In the genomic region with DNA sequence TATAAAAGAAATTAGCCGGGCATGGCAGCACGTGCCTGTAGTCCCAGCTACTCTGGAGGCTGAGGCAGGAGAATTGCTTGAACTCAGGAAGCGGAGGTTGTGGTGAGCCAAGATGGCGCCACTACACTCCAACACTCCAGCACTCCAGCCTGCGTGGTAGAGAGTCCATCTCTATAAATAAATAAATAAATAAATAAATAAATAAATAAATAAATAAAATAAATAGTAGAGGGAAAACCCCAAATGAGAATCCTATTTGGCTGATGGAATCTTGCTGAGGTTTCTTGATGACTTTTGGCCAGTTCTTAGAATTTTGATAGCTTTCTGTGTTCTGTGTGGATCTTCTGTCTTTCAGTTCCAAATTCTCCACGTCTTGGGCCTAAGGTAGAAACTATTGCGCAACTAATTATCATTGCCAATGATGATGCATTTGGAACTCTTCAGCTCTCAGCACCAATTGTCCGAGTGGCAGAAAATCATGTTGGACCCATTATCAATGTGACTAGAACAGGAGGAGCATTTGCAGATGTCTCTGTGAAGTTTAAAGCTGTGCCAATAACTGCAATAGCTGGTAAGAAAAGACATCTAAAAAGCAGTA, we compare ENCODE assay signal across 31 cellular contexts.
"Had no signal": no experiment of that assay in that cellular context is flagged by ENCODE, and none has a peak within 500 bp of the region (broad histone marks: within the 10 kb centered on the region; RNA-seq: fewer than 3 reads in every experiment).

No MANE protein-coding gene starts in this region.

- H3K4me3 ChIP-seq: pancreas, prostate gland, skin epidermis, smooth muscle cell, spleen, suprapubic skin, testis, tibial artery, upper lobe of left lung, vagina had no signal

- FAIRE-seq: pancreas, urothelium cell line had no signal

- H3K9me3 ChIP-seq: neutrophil, pancreas, prostate gland, spleen, suprapubic skin, testis, tibial artery, upper lobe of left lung, vagina had no signal

- ATAC-seq: naive thymus-derived CD8-positive, alpha-beta T cell; natural killer cell treated with Interleukin-12 subunit alpha and Interleukin-12 subunit beta and Interleukin-15 and Interleukin-18, amount 100 ng/mL, for 72 hours; pancreas; right cardiac atrium; sciatic nerve; stimulated activated memory B cell treated with anti-CD40 and anti-IgM and Interleukin-4, amounts not matched to agents 10 μg/mL and 1 μg/mL and 100 μg/mL, for 72 hours; stimulated activated naive CD8-positive, alpha-beta T cell treated with anti-CD3 and anti-CD28 coated beads, Interleukin-15, amount 100 ng/mL, for 72 hours; stimulated activated naive CD8-positive, alpha-beta T cell treated with anti-CD3 and anti-CD28 coated beads, Interleukin-15, Interleukin-2, amounts not matched to agents 100 U/mL and 50 U/mL, for 24 hours had no signal

- H3K27me3 ChIP-seq: neutrophil, pancreas, spleen, suprapubic skin, testis, tibial artery, upper lobe of left lung, vagina had no signal

- H3K4me1 Mint-ChIP-seq: naive thymus-derived CD8-positive, alpha-beta T cell; stimulated activated memory B cell treated with anti-CD40 and anti-IgM and Interleukin-4, amounts not matched to agents 10 μg/mL and 1 μg/mL and 100 μg/mL, for 72 hours; stimulated activated naive CD8-positive, alpha-beta T cell treated with anti-CD3 and anti-CD28 coated beads, Interleukin-15, amount 100 ng/mL, for 72 hours had no signal

- H3K4me1 ChIP-seq: pancreas, prostate gland, spleen, suprapubic skin, testis, tibial artery, upper lobe of left lung, vagina had no signal

- H3K27ac ChIP-seq: neutrophil, pancreas, prostate gland, skin epidermis, spleen, suprapubic skin, testis, tibial artery, upper lobe of left lung, vagina had no signal

- H3K4me2 ChIP-seq: smooth muscle cell had no signal

- H3K27me3 Mint-ChIP-seq: natural killer cell treated with Interleukin-12 subunit alpha and Interleukin-12 subunit beta and Interleukin-15 and Interleukin-18, amount 100 ng/mL, for 72 hours; stimulated activated memory B cell treated with anti-CD40 and anti-IgM and Interleukin-4, amounts not matched to agents 10 μg/mL and 1 μg/mL and 100 μg/mL, for 72 hours; stimulated activated naive CD8-positive, alpha-beta T cell treated with anti-CD3 and anti-CD28 coated beads, Interleukin-15, amount 100 ng/mL, for 72 hours had no signal

- DNase-seq: naive thymus-derived CD8-positive, alpha-beta T cell; nephron progenitor cell; nucleus accumbens; pancreas; retina; right cardiac atrium; spleen; stimulated activated CD4-positive, alpha-beta T cell treated with anti-CD3 and anti-CD28 coated beads, Interleukin-12 subunit alpha, Interleukin-12 subunit beta, amount 100 ng/mL, for 4 hours; stimulated activated CD4-positive, alpha-beta T cell treated with anti-CD3 and anti-CD28 coated beads, Interleukin-1b, Interleukin-23, amount 100 ng/mL, for 48 hours; stimulated activated CD4-positive, alpha-beta T cell treated with anti-CD3 and anti-CD28 coated beads, Interleukin-4, amount 100 ng/mL, for 1 hour; stimulated activated CD4-positive, alpha-beta T cell treated with anti-CD3 and anti-CD28 coated beads, Interleukin-4, amount 100 ng/mL, for 4 hours; stimulated activated CD8-positive, alpha-beta memory T cell treated with anti-CD3 and anti-CD28 coated beads, Interleukin-4, amount 100 ng/mL, for 48 hours; stimulated activated naive CD4-positive, alpha-beta T cell; stimulated activated naive CD8-positive, alpha-beta T cell treated with anti-CD3 and anti-CD28 coated beads, Interleukin-15, amount 100 ng/mL, for 72 hours; stimulated activated naive CD8-positive, alpha-beta T cell treated with anti-CD3 and anti-CD28 coated beads, Interleukin-15, Interleukin-2, amounts not matched to agents 100 U/mL and 50 U/mL, for 24 hours; substantia nigra; testis; tibial artery; trophoblast cell; upper lobe of left lung had no signal

- H3K36me3 Mint-ChIP-seq: naive thymus-derived CD8-positive, alpha-beta T cell; natural killer cell treated with Interleukin-12 subunit alpha and Interleukin-12 subunit beta and Interleukin-15 and Interleukin-18, amount 100 ng/mL, for 72 hours; stimulated activated memory B cell treated with anti-CD40 and anti-IgM and Interleukin-4, amounts not matched to agents 10 μg/mL and 1 μg/mL and 100 μg/mL, for 72 hours had no signal

- H3K9me3 Mint-ChIP-seq: stimulated activated memory B cell treated with anti-CD40 and anti-IgM and Interleukin-4, amounts not matched to agents 10 μg/mL and 1 μg/mL and 100 μg/mL, for 72 hours; stimulated activated naive CD8-positive, alpha-beta T cell treated with anti-CD3 and anti-CD28 coated beads, Interleukin-15, amount 100 ng/mL, for 72 hours had no signal

- H3K36me3 ChIP-seq: neutrophil, pancreas, prostate gland, spleen, suprapubic skin, tibial artery, upper lobe of left lung, vagina had no signal

- H3K4me3 Mint-ChIP-seq: naive thymus-derived CD8-positive, alpha-beta T cell; natural killer cell treated with Interleukin-12 subunit alpha and Interleukin-12 subunit beta and Interleukin-15 and Interleukin-18, amount 100 ng/mL, for 72 hours; nephron progenitor cell; neural crest cell; stimulated activated memory B cell treated with anti-CD40 and anti-IgM and Interleukin-4, amounts not matched to agents 10 μg/mL and 1 μg/mL and 100 μg/mL, for 72 hours; stimulated activated naive CD8-positive, alpha-beta T cell treated with anti-CD3 and anti-CD28 coated beads, Interleukin-15, amount 100 ng/mL, for 72 hours had no signal

- H3K27ac Mint-ChIP-seq: naive thymus-derived CD8-positive, alpha-beta T cell; natural killer cell treated with Interleukin-12 subunit alpha and Interleukin-12 subunit beta and Interleukin-15 and Interleukin-18, amount 100 ng/mL, for 72 hours; nephron progenitor cell; stimulated activated memory B cell treated with anti-CD40 and anti-IgM and Interleukin-4, amounts not matched to agents 10 μg/mL and 1 μg/mL and 100 μg/mL, for 72 hours; stimulated activated naive CD8-positive, alpha-beta T cell treated with anti-CD3 and anti-CD28 coated beads, Interleukin-15, amount 100 ng/mL, for 72 hours had no signal
